17 cellular contexts compared by ENCODE assay signal in the genomic region with DNA sequence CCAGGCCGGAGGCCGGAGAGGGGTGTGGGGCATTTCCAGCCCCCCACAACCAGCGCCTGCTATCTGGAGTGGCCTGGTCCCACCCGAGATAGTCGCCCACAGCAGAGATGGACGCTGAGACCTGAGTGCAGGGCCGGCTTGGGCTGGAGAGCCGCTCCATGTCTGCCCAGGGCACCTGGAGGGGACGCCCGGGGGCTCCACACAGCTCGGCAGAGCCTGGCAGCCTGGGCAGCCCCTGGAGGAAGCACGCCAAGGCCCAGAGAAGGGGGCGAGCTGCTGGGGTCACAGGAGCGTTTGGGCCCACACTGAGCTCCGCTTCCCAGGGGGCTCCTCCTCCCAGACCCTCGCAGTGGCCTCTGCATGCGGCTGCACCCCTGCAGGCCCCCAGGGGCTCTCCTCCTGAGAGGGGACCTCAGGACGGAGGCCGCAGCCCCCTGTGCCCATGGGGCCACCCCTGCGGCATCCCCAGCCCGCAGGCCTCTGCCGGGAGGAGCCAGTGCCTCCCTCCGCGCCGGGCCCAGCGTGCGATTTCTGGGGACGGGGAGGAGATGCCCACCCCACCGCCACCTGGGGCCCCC. TPM values are rescaled to one million over a fixed set of nuclear protein-coding genes. Genes with fewer than 3 reads are reported as not detected.
DNase-seq lines count a peak whose midpoint lies in the region; ATAC-seq and TF ChIP-seq lines count a peak whose summit lies in the region.
"Had no signal": no experiment of that assay in that cellular context is flagged by ENCODE, and none has a peak within 500 bp of the region (broad histone marks: within the 10 kb centered on the region; RNA-seq: fewer than 3 reads in every experiment).

No MANE protein-coding gene starts in this region.

- H3K36me3 ChIP-seq in GM23338 (ENCODE audit: insufficient read depth) (no peaks in the 10 kb centered on the region), RWPE2 (ENCODE audit: low read depth) (no peaks in the 10 kb centered on the region), left lung (no peaks in the 10 kb centered on the region)
- H3K36me3 ChIP-seq: thoracic aorta had no signal

- H3F3A ChIP-seq in GM23338 (replicated peaks; ENCODE audit: low read depth): no peaks in the 10 kb centered on the region

- H3K27me3 ChIP-seq in GM23338 (ENCODE audit: insufficient read depth) (no peaks in the 10 kb centered on the region), RWPE2 (ENCODE audit: insufficient read depth, poor library complexity, severe bottlenecking) (no peaks in the 10 kb centered on the region), left lung (no peaks in the 10 kb centered on the region)

- no peaks in the 10 kb centered on the region for H3K9me3 ChIP-seq in RWPE2 (ENCODE audit: severe bottlenecking)
- no peaks in the 10 kb centered on the region for H3K9me3 ChIP-seq in left lung
- H3K9me3 ChIP-seq: thoracic aorta had no signal

- ATAC-seq in GM23338: peak; percentile 8; the same call in 2 of the 3 replicates
- ATAC-seq in RWPE2 (ENCODE audit: low read depth): no peak
- no peak for ATAC-seq in left lung
- no peak for ATAC-seq in stimulated activated memory B cell treated with anti-CD40 and anti-IgM and Interleukin-4, amounts not matched to agents 10 μg/mL and 1 μg/mL and 100 μg/mL, for 72 hours
- no peak for ATAC-seq in HG02623 (IDR thresholded peaks at IDR 0.05; ENCODE audit: unreplicated experiment)
- no peak for ATAC-seq in GM21619 (IDR thresholded peaks at IDR 0.05; ENCODE audit: unreplicated experiment)
- ATAC-seq: GM12878 had no signal

- H3K4me1 ChIP-seq in GM23338 (ENCODE audit: insufficient read depth): no peaks in the 10 kb centered on the region
- peaks cover 43% of the 10 kb centered on the region for H3K4me1 ChIP-seq in RWPE2 (ENCODE audit: insufficient read depth, poor library complexity, severe bottlenecking)
- peaks cover 24 to 87% of the 10 kb centered on the region in 2 donors for H3K4me1 ChIP-seq in left lung

- TF ChIP-seq CTCF in GM23338 (conservative IDR thresholded peaks at IDR 0.05; ENCODE audit: low read depth in 2 of 2) (no peak), RWPE2 (IDR thresholded peaks at IDR 0.05; ENCODE audit: poor library complexity, severe bottlenecking) (no peak), left lung (IDR thresholded peaks at IDR 0.05) (no peak)

- DNase-seq in GM23338 (ENCODE audit: low spot score) (no peak), RWPE2 (ENCODE audit: low spot score) (no peak), left lung (peak in 1 of 2 donors; percentile 82), NCI-H1105 (lab: John Stamatoyannopoulos, UW) (no peak)
- DNase-seq in activated T-cell treated with anti-CD3 and anti-CD28 coated beads, Interleukin-2, amount 50 U/mL, for 48 hours: no peak
- DNase-seq: CD8-positive, alpha-beta memory T cell; effector memory CD8-positive, alpha-beta T cell; H9; NCI-H1092 treated with DMSO at 0.1 percent for 48 hours; NCI-H2081 treated with DMSO at 0.1 percent for 48 hours; NCI-H446 treated with DMSO at 0.1 percent for 48 hours had no signal

- no peaks in the 10 kb centered on the region for H3K9me3 Mint-ChIP-seq in GM23338
- H3K9me3 Mint-ChIP-seq in stimulated activated memory B cell treated with anti-CD40 and anti-IgM and Interleukin-4, amounts not matched to agents 10 μg/mL and 1 μg/mL and 100 μg/mL, for 72 hours: no peaks in the 10 kb centered on the region
- H3K9me3 Mint-ChIP-seq: CD8-positive, alpha-beta memory T cell; effector memory CD8-positive, alpha-beta T cell; H9 had no signal

- H3K79me2 ChIP-seq in GM23338 (replicated peaks; ENCODE audit: insufficient read depth): no peaks in the 10 kb centered on the region

- H3K4me1 Mint-ChIP-seq in GM23338: peaks cover 1% of the 10 kb centered on the region; the same call in 2 of the 3 replicates
- peaks cover 66% of the 10 kb centered on the region for H3K4me1 Mint-ChIP-seq in stimulated activated memory B cell treated with anti-CD40 and anti-IgM and Interleukin-4, amounts not matched to agents 10 μg/mL and 1 μg/mL and 100 μg/mL, for 72 hours

- H3K9me2 ChIP-seq in GM23338 (ENCODE audit: insufficient read depth): no peaks in the 10 kb centered on the region

- no peak overlapping the region for H3K4me3 Mint-ChIP-seq in GM23338
- no peak overlapping the region for H3K4me3 Mint-ChIP-seq in stimulated activated memory B cell treated with anti-CD40 and anti-IgM and Interleukin-4, amounts not matched to agents 10 μg/mL and 1 μg/mL and 100 μg/mL, for 72 hours
- H3K4me3 Mint-ChIP-seq: activated naive CD8-positive, alpha-beta T cell; CD8-positive, alpha-beta memory T cell; H9 had no signal

- no peaks in the 10 kb centered on the region for H4K20me1 ChIP-seq in GM23338 (replicated peaks; ENCODE audit: insufficient read depth)

- intact Hi-C loops in left lung (cut with DNase I): no loop called here

- peaks cover 5% of the 10 kb centered on the region for H3K27me3 Mint-ChIP-seq in GM23338 (ENCODE audit: insufficient read depth, low read depth, poor library complexity)
- H3K27me3 Mint-ChIP-seq in stimulated activated memory B cell treated with anti-CD40 and anti-IgM and Interleukin-4, amounts not matched to agents 10 μg/mL and 1 μg/mL and 100 μg/mL, for 72 hours: peaks cover 4% of the 10 kb centered on the region
- H3K27me3 Mint-ChIP-seq: activated naive CD8-positive, alpha-beta T cell had no signal

- no peaks in the 10 kb centered on the region for H3K36me3 Mint-ChIP-seq in GM23338 (ENCODE audit: low read depth)
- no peaks in the 10 kb centered on the region for H3K36me3 Mint-ChIP-seq in stimulated activated memory B cell treated with anti-CD40 and anti-IgM and Interleukin-4, amounts not matched to agents 10 μg/mL and 1 μg/mL and 100 μg/mL, for 72 hours
- H3K36me3 Mint-ChIP-seq: activated naive CD8-positive, alpha-beta T cell; CD8-positive, alpha-beta memory T cell had no signal

- H3K27ac ChIP-seq in GM23338 (ENCODE audit: low read depth): no peak overlapping the region
- peak overlapping the region; percentile 86 for H3K27ac ChIP-seq in RWPE2 (ENCODE audit: poor library complexity, severe bottlenecking)
- peak overlapping the region; percentile 44 to 95 for H3K27ac ChIP-seq in left lung
- H3K27ac ChIP-seq: thoracic aorta had no signal

- no peak overlapping the region for H2AFZ ChIP-seq in GM23338

- H3K27ac Mint-ChIP-seq in GM23338: no peak overlapping the region
- H3K27ac Mint-ChIP-seq in stimulated activated memory B cell treated with anti-CD40 and anti-IgM and Interleukin-4, amounts not matched to agents 10 μg/mL and 1 μg/mL and 100 μg/mL, for 72 hours: peak overlapping the region; percentile 78
- H3K27ac Mint-ChIP-seq: activated naive CD8-positive, alpha-beta T cell; H9 had no signal

- no peak overlapping the region for H3K4me3 ChIP-seq in GM23338
- peak overlapping the region; percentile 3 for H3K4me3 ChIP-seq in RWPE2 (ENCODE audit: severe bottlenecking)
- H3K4me3 ChIP-seq in left lung: no peak overlapping the region
- H3K4me3 ChIP-seq: GM12878, thoracic aorta had no signal

- no peak overlapping the region for H3K4me2 ChIP-seq in GM23338

TF ChIP-seq in GM23338, 12 proteins besides CTCF, POLR2A, EP300 and RAD21 (continues in another document):
- TF ChIP-seq STAT1 (IDR thresholded peaks at IDR 0.05; ENCODE audit: unreplicated experiment): no peak
- TF ChIP-seq POLR2AphosphoS5 (IDR thresholded peaks at IDR 0.05; ENCODE audit: low read depth): no peak
- TF ChIP-seq EZH2phosphoT487 (IDR thresholded peaks at IDR 0.05; ENCODE audit: unreplicated experiment): no peak
- no peak for TF ChIP-seq EZH2 (IDR thresholded peaks at IDR 0.05; ENCODE audit: low read depth, unreplicated experiment)
- TF ChIP-seq CREB1 (CRISPR knock-in tag; IDR thresholded peaks at IDR 0.05; ENCODE audit: low read depth): no peak
- TF ChIP-seq NANOG (IDR thresholded peaks at IDR 0.05; ENCODE audit: borderline replicate concordance): no peak
- TF ChIP-seq ZNF114 (CRISPR knock-in tag; IDR thresholded peaks at IDR 0.05): no peak
- TF ChIP-seq ZNF331 (CRISPR knock-in tag; IDR thresholded peaks at IDR 0.05; ENCODE audit: low read depth): no peak
- TF ChIP-seq, protein P1, sequence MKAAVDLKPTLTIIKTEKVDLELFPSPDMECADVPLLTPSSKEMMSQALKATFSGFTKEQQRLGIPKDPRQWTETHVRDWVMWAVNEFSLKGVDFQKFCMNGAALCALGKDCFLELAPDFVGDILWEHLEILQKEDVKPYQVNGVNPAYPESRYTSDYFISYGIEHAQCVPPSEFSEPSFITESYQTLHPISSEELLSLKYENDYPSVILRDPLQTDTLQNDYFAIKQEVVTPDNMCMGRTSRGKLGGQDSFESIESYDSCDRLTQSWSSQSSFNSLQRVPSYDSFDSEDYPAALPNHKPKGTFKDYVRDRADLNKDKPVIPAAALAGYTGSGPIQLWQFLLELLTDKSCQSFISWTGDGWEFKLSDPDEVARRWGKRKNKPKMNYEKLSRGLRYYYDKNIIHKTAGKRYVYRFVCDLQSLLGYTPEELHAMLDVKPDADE (IDR thresholded peaks at IDR 0.05): no peak
- no peak for TF ChIP-seq JUNB (IDR thresholded peaks at IDR 0.05; ENCODE audit: unreplicated experiment)
- TF ChIP-seq REST (IDR thresholded peaks at IDR 0.05; ENCODE audit: unreplicated experiment): no peak

RNA-seq across cellular contexts. Expression of gene EGFL7, which starts 42.2 kb away (rescaled TPM):
- 56.1 and 60.8 TPM in 2 replicates for total RNA-seq in GM23338 (2014; rRNA removed; shearing (Covaris generic))
- 38.2 and 44.4 TPM in 2 replicates for polyA plus RNA-seq in GM23338 (2016; fragmentation: Nextera tagmentation; extraction: Ambion mirVana)
- 100 to 1,000 TPM; 105 to 165 TPM for total RNA-seq in left lung
